In the genomic region with DNA sequence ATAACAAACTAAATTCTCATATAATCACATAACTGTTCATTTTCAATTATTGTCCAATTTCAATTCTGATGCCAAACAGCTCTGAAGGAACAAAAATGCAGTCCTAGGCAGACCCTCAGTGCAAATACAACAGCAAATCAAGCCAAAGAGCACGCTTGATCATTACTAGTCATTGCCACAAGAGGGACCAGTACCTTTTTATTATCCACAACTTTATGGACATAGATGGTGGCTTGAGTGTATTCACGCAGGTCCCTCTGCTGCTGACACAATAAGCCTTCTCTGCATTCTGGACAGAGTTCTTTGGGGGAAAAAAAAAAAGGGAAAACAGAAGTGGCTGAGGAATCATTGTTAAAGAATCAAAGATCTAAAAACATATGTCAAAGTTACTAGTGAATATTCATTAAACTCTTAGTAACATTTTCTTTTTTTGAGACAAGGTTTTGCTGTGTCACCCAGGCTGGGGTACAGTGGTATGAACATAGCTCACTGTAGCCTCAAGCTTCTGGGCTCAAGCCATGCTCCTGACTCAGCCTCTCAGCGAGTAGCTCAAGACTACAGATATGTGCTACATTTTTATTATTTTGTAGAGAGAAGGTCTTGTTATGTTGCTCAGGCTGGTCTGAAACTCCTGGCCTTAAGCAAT, we compare ENCODE assay signal across 8 cellular contexts. TPM values are rescaled to one million over a fixed set of nuclear protein-coding genes. Genes with fewer than 3 reads are reported as not detected.
DNase-seq lines count a peak whose midpoint lies in the region; ATAC-seq, FAIRE-seq and TF ChIP-seq lines count a peak whose summit lies in the region.

No MANE protein-coding gene starts in this region.

- no peak for TF ChIP-seq POLR2A in GM18505 (IDR thresholded peaks at IDR 0.05; ENCODE audit: borderline replicate concordance, extremely low read depth, insufficient read depth, insufficient read length)

- TF ChIP-seq CTCF in CD14-positive monocyte (IDR thresholded peaks at IDR 0.05) (peak; percentile 54), GM23338 (conservative IDR thresholded peaks at IDR 0.05; ENCODE audit: low read depth in 2 of 2) (peak; percentile 51 to 58), fibroblast of the aortic adventitia (IDR thresholded peaks at IDR 0.05; ENCODE audit: insufficient read depth, low read length) (peak; percentile 57)

- H3K9me3 Mint-ChIP-seq in CD14-positive monocyte: no peaks in the 10 kb centered on the region
- no peaks in the 10 kb centered on the region for H3K9me3 Mint-ChIP-seq in GM23338

- H3K4me1 Mint-ChIP-seq in CD14-positive monocyte: peaks cover 15% of the 10 kb centered on the region
- peaks cover 33% of the 10 kb centered on the region for H3K4me1 Mint-ChIP-seq in GM23338

- H3K4me3 Mint-ChIP-seq in CD14-positive monocyte (no peak overlapping the region), GM23338 (no peak overlapping the region)

- DNase-seq in CD14-positive monocyte (ENCODE audit: low spot score) (no peak), GM23338 (ENCODE audit: low spot score) (peak; percentile 48), RCC 7860 (ENCODE audit: low spot score) (peak; percentile 25), fibroblast of the aortic adventitia (ENCODE audit: low read depth) (peak; percentile 89), stromal cell of bone marrow (ENCODE audit: low read depth) (peak; percentile 83), posterior cingulate gyrus (no peak)
- DNase-seq in central memory CD4-positive, alpha-beta T cell: no peak

- peaks cover 5% of the 10 kb centered on the region; the same call in 1 of the 2 replicates for H4K20me1 ChIP-seq in GM23338 (replicated peaks; ENCODE audit: insufficient read depth)

- no peak for FAIRE-seq in RCC 7860 (lab: Jason Lieb, UNC)

- H3K36me3 ChIP-seq in GM23338 (ENCODE audit: insufficient read depth): peaks cover 22% of the 10 kb centered on the region

- no peaks in the 10 kb centered on the region for H3K27me3 ChIP-seq in GM23338 (ENCODE audit: insufficient read depth)

- no peaks in the 10 kb centered on the region for H3K79me2 ChIP-seq in GM23338 (replicated peaks; ENCODE audit: insufficient read depth)

- no peaks in the 10 kb centered on the region for H3K9me2 ChIP-seq in GM23338 (ENCODE audit: insufficient read depth)

- H2AFZ ChIP-seq in GM23338: no peak overlapping the region

- H3K27ac Mint-ChIP-seq in CD14-positive monocyte (peak overlapping the region in 2 of 7 donors; percentile 48 to 55), GM23338 (no peak overlapping the region; the same call in 1 of the 2 replicates)

- H3K27ac ChIP-seq in GM23338 (ENCODE audit: low read depth): no peak overlapping the region

- ATAC-seq in GM23338: peak; percentile 37
- no peak for ATAC-seq in GM18505 (IDR thresholded peaks at IDR 0.05; ENCODE audit: unreplicated experiment)

- intact Hi-C loops in CD14-positive monocyte (cut with micrococcal nuclease) (loop anchor here in 1 of 2 donors (10.0 kb wide), 1 partner anchor 261 kb away; no protein-coding TSS in a partner anchor), posterior cingulate gyrus (cut with DNase I) (loop anchor here (10.0 kb wide), 1 partner anchor 261 kb away; no protein-coding TSS in a partner anchor)

- H3F3A ChIP-seq in GM23338 (replicated peaks; ENCODE audit: low read depth): no peaks in the 10 kb centered on the region

- H3K4me1 ChIP-seq in GM23338 (ENCODE audit: insufficient read depth): peaks cover 29% of the 10 kb centered on the region

- H3K36me3 Mint-ChIP-seq in CD14-positive monocyte (peaks cover 74 to 90% of the 10 kb centered on the region in 2 donors), GM23338 (ENCODE audit: low read depth) (peaks cover 56% of the 10 kb centered on the region)

- H3K4me3 ChIP-seq in GM23338 (no peak overlapping the region), fibroblast of the aortic adventitia (ENCODE audit: low read depth, low read length) (no peak overlapping the region)

- no peak overlapping the region for H3K4me2 ChIP-seq in GM23338

- H3K27me3 Mint-ChIP-seq in CD14-positive monocyte (ENCODE audit: low read depth in 3 of 3) (no peaks in the 10 kb centered on the region), GM23338 (ENCODE audit: insufficient read depth, low read depth, poor library complexity) (no peaks in the 10 kb centered on the region)

TF ChIP-seq in GM23338, 12 proteins besides CTCF, POLR2A, EP300 and RAD21:
- TF ChIP-seq ETS1 (IDR thresholded peaks at IDR 0.05) (no peak), NANOG (IDR thresholded peaks at IDR 0.05; ENCODE audit: borderline replicate concordance) (no peak)
- TF ChIP-seq, protein P1, sequence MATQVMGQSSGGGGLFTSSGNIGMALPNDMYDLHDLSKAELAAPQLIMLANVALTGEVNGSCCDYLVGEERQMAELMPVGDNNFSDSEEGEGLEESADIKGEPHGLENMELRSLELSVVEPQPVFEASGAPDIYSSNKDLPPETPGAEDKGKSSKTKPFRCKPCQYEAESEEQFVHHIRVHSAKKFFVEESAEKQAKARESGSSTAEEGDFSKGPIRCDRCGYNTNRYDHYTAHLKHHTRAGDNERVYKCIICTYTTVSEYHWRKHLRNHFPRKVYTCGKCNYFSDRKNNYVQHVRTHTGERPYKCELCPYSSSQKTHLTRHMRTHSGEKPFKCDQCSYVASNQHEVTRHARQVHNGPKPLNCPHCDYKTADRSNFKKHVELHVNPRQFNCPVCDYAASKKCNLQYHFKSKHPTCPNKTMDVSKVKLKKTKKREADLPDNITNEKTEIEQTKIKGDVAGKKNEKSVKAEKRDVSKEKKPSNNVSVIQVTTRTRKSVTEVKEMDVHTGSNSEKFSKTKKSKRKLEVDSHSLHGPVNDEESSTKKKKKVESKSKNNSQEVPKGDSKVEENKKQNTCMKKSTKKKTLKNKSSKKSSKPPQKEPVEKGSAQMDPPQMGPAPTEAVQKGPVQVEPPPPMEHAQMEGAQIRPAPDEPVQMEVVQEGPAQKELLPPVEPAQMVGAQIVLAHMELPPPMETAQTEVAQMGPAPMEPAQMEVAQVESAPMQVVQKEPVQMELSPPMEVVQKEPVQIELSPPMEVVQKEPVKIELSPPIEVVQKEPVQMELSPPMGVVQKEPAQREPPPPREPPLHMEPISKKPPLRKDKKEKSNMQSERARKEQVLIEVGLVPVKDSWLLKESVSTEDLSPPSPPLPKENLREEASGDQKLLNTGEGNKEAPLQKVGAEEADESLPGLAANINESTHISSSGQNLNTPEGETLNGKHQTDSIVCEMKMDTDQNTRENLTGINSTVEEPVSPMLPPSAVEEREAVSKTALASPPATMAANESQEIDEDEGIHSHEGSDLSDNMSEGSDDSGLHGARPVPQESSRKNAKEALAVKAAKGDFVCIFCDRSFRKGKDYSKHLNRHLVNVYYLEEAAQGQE (IDR thresholded peaks at IDR 0.05; ENCODE audit: unreplicated experiment): no peak
TF ChIP-seq in GM23338: peak in this region for 0.

RNA-seq across cellular contexts. Expression of gene RAP1GAP, which starts 34.3 kb away (rescaled TPM):
- polyA plus RNA-seq in CD14-positive monocyte (not detected), GM23338 (2016; fragmentation: Nextera tagmentation; extraction: Ambion mirVana) (4.3 and 5.0 TPM in 2 replicates)
- 5.9 and 6.6 TPM in 2 replicates for total RNA-seq in GM23338 (2014; rRNA removed; shearing (Covaris generic))
- total RNA-seq in fibroblast of the aortic adventitia (ENCODE audit: low replicate concordance): 0.08 and 0.09 TPM in 2 replicates

Comparison
In these comparisons a context has a peak if more than half of its experiments do, and no peak if none do; other contexts are left out.
1. DNase-seq: peak in GM23338 (single experiment), RCC 7860 (single experiment), fibroblast of the aortic adventitia (single experiment) and stromal cell of bone marrow (single experiment); none in CD14-positive monocyte (single experiment), posterior cingulate gyrus (0 of 10) and central memory CD4-positive, alpha-beta T cell (single experiment).
2. Peak in every context shown above with its lines, with median percentiles within 50 percentile points of each other: CTCF ChIP-seq.